In the genomic region with DNA sequence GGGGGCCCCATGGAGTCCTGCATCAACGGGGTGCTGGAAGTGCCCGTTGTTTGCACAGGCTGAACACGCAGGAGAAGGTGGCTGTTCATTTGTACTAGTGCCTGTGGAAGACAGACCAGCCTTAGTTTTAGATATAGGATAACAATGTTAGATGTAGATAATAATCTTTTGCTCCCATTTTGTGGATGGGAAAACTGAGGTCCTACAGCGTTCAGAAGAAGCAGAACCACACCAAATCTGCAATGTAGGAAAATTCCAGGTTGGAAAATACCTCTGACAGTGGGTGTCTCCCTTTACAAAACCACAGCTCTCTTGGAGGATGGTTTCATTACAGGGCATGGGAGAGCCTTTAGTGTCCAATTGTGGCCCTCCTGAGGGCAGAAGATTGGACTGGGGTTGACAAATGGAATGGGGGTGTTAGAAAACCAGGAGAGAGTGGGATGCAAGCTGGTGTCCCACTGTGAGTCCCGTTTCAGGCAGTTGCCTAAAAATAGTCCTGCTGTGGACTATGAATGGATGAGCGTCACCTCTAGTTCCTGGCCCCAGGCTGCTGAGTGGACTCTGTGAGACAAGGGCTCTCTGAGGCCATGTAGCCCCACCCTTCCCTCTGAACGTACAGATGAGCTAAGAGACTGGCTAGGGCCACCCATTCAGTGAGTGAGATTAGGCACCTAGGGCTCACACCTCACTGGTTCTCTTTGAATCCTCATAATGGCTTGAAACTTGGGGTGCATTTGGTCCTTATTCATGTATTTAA, we compare ENCODE assay signal across 25 cellular contexts.
DNase-seq lines count a peak whose midpoint lies in the region; ATAC-seq and TF ChIP-seq lines count a peak whose summit lies in the region.
"Had no signal": no experiment of that assay in that cellular context is flagged by ENCODE, and none has a peak within 500 bp of the region (broad histone marks: within the 10 kb centered on the region; RNA-seq: fewer than 3 reads in every experiment).

No MANE protein-coding gene starts in this region.

- no peak overlapping the region for H4K12ac ChIP-seq in trophoblast cell (ENCODE audit: low read depth, low read length)

- no peak overlapping the region for H3K4ac ChIP-seq in trophoblast cell (ENCODE audit: low read depth, low read length)

- H3K9me3 Mint-ChIP-seq in activated naive CD4-positive, alpha-beta T cell treated with anti-CD3 and anti-CD28 coated beads for 36 hours = no peaks in the 10 kb centered on the region
- H3K9me3 Mint-ChIP-seq: H9 had no signal

- H3K36me3 ChIP-seq in H7 (replicated peaks; ENCODE audit: control insufficient read depth, insufficient read depth, low read length) = no peaks in the 10 kb centered on the region
- no peaks in the 10 kb centered on the region for H3K36me3 ChIP-seq in trophoblast cell (ENCODE audit: control insufficient read depth in 1 of 2, insufficient read depth in 2 of 2, low read length in 2 of 2)

- peak; percentile 49 for DNase-seq in H7
- DNase-seq in SK-MEL-5 (ENCODE audit: low read depth, low spot score) = peak; percentile 38
- DNase-seq in epithelial cell of esophagus (ENCODE audit: low read depth) = peak; percentile 7
- no peak for DNase-seq in trophoblast cell
- no peak for DNase-seq in activated naive CD4-positive, alpha-beta T cell treated with anti-CD3 and anti-CD28 coated beads for 36 hours
- DNase-seq: C1 segment of cervical spinal cord; Caco-2; CD4-positive, alpha-beta memory T cell; EL; GDM1; H9; IMR-90; NCI-H1092; NCI-H1417 treated with DMSO at 0.1 percent for 48 hours; NCI-H1694 treated with DMSO at 0.1 percent for 48 hours; NCI-H2081; NCI-H2227 treated with DMSO at 0.1 percent for 48 hours; NCI-H526 treated with DMSO at 0.1 percent for 48 hours; SHP77 treated with DMSO at 0.1 percent for 48 hours had no signal

- H4K91ac ChIP-seq in trophoblast cell (ENCODE audit: low read depth, low read length) = no peak overlapping the region

- H3K9me3 ChIP-seq in trophoblast cell (ENCODE audit: insufficient read depth, low read depth, low read length) = no peaks in the 10 kb centered on the region
- H3K9me3 ChIP-seq: Caco-2 had no signal

- H3K4me3 ChIP-seq in H7 (ENCODE audit: insufficient read depth, low read depth, low read length) (no peak overlapping the region), epithelial cell of esophagus (ENCODE audit: low read length) (no peak overlapping the region), trophoblast cell (ENCODE audit: low read depth, low read length) (no peak overlapping the region)
- H3K4me3 ChIP-seq: GM12878, SK-N-MC had no signal

- H2AFZ ChIP-seq in trophoblast cell (ENCODE audit: insufficient read depth, low read length, poor library complexity) = no peak overlapping the region

- no peak for ATAC-seq in GM18861 (IDR thresholded peaks at IDR 0.05; ENCODE audit: unreplicated experiment)
- ATAC-seq in HG03039 (IDR thresholded peaks at IDR 0.05; ENCODE audit: unreplicated experiment) = no peak
- ATAC-seq: GM12878, Panc1 had no signal

- peaks cover 2% of the 10 kb centered on the region in 2 experiments for H3K4me1 ChIP-seq in trophoblast cell (ENCODE audit: control insufficient read depth in 1 of 2, insufficient read depth in 2 of 2, low read length in 2 of 2)
- H3K4me1 ChIP-seq: Caco-2 had no signal

- H2AK5ac ChIP-seq in trophoblast cell (ENCODE audit: low read length) = no peak overlapping the region

- no peak overlapping the region for H3K14ac ChIP-seq in trophoblast cell (ENCODE audit: low read length)

- H2BK12ac ChIP-seq in trophoblast cell (ENCODE audit: low read length) = no peak overlapping the region

- peaks cover 19% of the 10 kb centered on the region for H3K27me3 Mint-ChIP-seq in activated naive CD4-positive, alpha-beta T cell treated with anti-CD3 and anti-CD28 coated beads for 36 hours (ENCODE audit: low read depth)

- CTCF ChIA-PET in activated naive CD4-positive, alpha-beta T cell treated with anti-CD3 and anti-CD28 coated beads for 36 hours (lab: Charles Lee) = no interaction called here

- H3K18ac ChIP-seq in trophoblast cell (ENCODE audit: low read length) = peak overlapping the region; percentile 27

- no peak overlapping the region for H3K23ac ChIP-seq in trophoblast cell (ENCODE audit: low read length)

- in situ Hi-C loops in SK-MEL-5 (cut with HindIII; ENCODE audit: low pct_unique_long_range_greater_than_20kb, low sequenced_read_pairs) = no loop called here

- no peaks in the 10 kb centered on the region for H3K79me1 ChIP-seq in trophoblast cell (ENCODE audit: low read length)

- H3K36me3 Mint-ChIP-seq in activated naive CD4-positive, alpha-beta T cell treated with anti-CD3 and anti-CD28 coated beads for 36 hours (ENCODE audit: low read depth) = no peaks in the 10 kb centered on the region
- H3K36me3 Mint-ChIP-seq: CD4-positive, alpha-beta memory T cell had no signal

- H3K27ac Mint-ChIP-seq in activated naive CD4-positive, alpha-beta T cell treated with anti-CD3 and anti-CD28 coated beads for 36 hours = no peak overlapping the region
- H3K27ac Mint-ChIP-seq: CD4-positive, alpha-beta memory T cell; H9 had no signal

- H3K9ac ChIP-seq in trophoblast cell (ENCODE audit: low read length) = no peak overlapping the region
- H3K9ac ChIP-seq: KMS-11 had no signal

- H2BK120ac ChIP-seq in trophoblast cell (ENCODE audit: insufficient read depth, low read length, poor library complexity) = no peak overlapping the region

- no peak overlapping the region for H2BK5ac ChIP-seq in trophoblast cell (ENCODE audit: low read depth, low read length, poor library complexity)

- H4K8ac ChIP-seq in trophoblast cell (ENCODE audit: low read depth, low read length) = no peak overlapping the region

- intact Hi-C loops in activated naive CD4-positive, alpha-beta T cell treated with anti-CD3 and anti-CD28 coated beads for 36 hours (cut with micrococcal nuclease) = no loop called here

- H3K27ac ChIP-seq in trophoblast cell (ENCODE audit: low read depth, low read length) = no peak overlapping the region
- H3K27ac ChIP-seq: KMS-11 had no signal

- no peak overlapping the region for H3K4me3 Mint-ChIP-seq in activated naive CD4-positive, alpha-beta T cell treated with anti-CD3 and anti-CD28 coated beads for 36 hours
- H3K4me3 Mint-ChIP-seq: CD4-positive, alpha-beta memory T cell had no signal

- WGBS in trophoblast cell (ENCODE audit: extremely low coverage, insufficient coverage, insufficient read length) = no CpG with 5 or more reads among the region's 7 CpGs

- H3K4me1 Mint-ChIP-seq in activated naive CD4-positive, alpha-beta T cell treated with anti-CD3 and anti-CD28 coated beads for 36 hours (ENCODE audit: low read depth) = no peaks in the 10 kb centered on the region
- H3K4me1 Mint-ChIP-seq: CD4-positive, alpha-beta memory T cell had no signal

- no peaks in the 10 kb centered on the region for H3K79me2 ChIP-seq in trophoblast cell (ENCODE audit: control insufficient read depth, insufficient read depth, low read length, poor library complexity)

- no peaks in the 10 kb centered on the region for H3K27me3 ChIP-seq in H7 (ENCODE audit: control insufficient read depth, insufficient read depth, low read length)
- H3K27me3 ChIP-seq in trophoblast cell (ENCODE audit: insufficient read depth, low read length) = no peaks in the 10 kb centered on the region

- no peak overlapping the region for H3K4me2 ChIP-seq in trophoblast cell (ENCODE audit: low read length)
- H3K4me2 ChIP-seq: KMS-11 had no signal

- no peak for TF ChIP-seq CTCF in epithelial cell of esophagus (IDR thresholded peaks at IDR 0.05; ENCODE audit: insufficient read depth, low read depth, low read length, missing control alignments)

Comparison
In these comparisons a context has a peak if more than half of its experiments do, and no peak if none do; other contexts are left out.
1. DNase-seq: peak in H7 (single experiment), SK-MEL-5 (single experiment) and epithelial cell of esophagus (single experiment); none in trophoblast cell (0 of 2) and activated naive CD4-positive, alpha-beta T cell treated with anti-CD3 and anti-CD28 coated beads for 36 hours (single experiment).